In genomic region chr15:68073576-68074288, GRCh38 we compare ENCODE assay signal across 1 cellular context.
TF ChIP-seq lines count a peak whose summit lies in the region.

No MANE protein-coding gene starts in this region.

TF ChIP-seq in WTC11, 78 proteins besides CTCF, POLR2A, EP300 and RAD21 (continued from another document):
- TF ChIP-seq ZBTB43 (CRISPR knock-in tag; IDR thresholded peaks at IDR 0.05) (no peak), MXD4 (CRISPR knock-in tag; IDR thresholded peaks at IDR 0.05; ENCODE audit: borderline replicate concordance) (no peak), MLX (CRISPR knock-in tag; IDR thresholded peaks at IDR 0.05) (no peak), ZNF263 (CRISPR knock-in tag; IDR thresholded peaks at IDR 0.05; ENCODE audit: low read depth) (no peak), IRF1 (CRISPR knock-in tag; IDR thresholded peaks at IDR 0.05) (no peak), NFE2L1 (CRISPR knock-in tag; IDR thresholded peaks at IDR 0.05) (no peak), TEAD1 (CRISPR knock-in tag; IDR thresholded peaks at IDR 0.05) (no peak)
